Comparison of ENCODE assay signal across 24 cellular contexts in genomic region chr4:48015216-48015615, GRCh38. TPM values are rescaled to one million over a fixed set of nuclear protein-coding genes. Genes with fewer than 3 reads are reported as not detected.
A peak's percentile ranks its signal among the peaks of the same experiment; 100 is the strongest.
DNase-seq lines count a peak whose midpoint lies in the region; ATAC-seq and TF ChIP-seq lines count a peak whose summit lies in the region.
"Had no signal": no experiment of that assay in that cellular context is flagged by ENCODE, and none has a peak within 500 bp of the region (broad histone marks: within the 10 kb centered on the region; RNA-seq: fewer than 3 reads in every experiment).

No MANE protein-coding gene starts in this region.

- POLR2A ChIA-PET in CD8-positive, alpha-beta T cell (lab: Charles Lee) = no interaction called here

- 66% methylated on average over 4 of the region's 4 CpGs for WGBS in suprapubic skin

- no peak for TF ChIP-seq CTCF in VCaP (conservative IDR thresholded peaks at IDR 0.05)
- no peak for TF ChIP-seq CTCF in suprapubic skin (IDR thresholded peaks at IDR 0.05)
- no peak for TF ChIP-seq CTCF in CD8-positive, alpha-beta T cell (IDR thresholded peaks at IDR 0.05)

- H3K9me3 ChIP-seq in iPS-15b (ENCODE audit: control insufficient read depth, insufficient read depth, low read length) (no peaks in the 10 kb centered on the region), suprapubic skin (no peaks in the 10 kb centered on the region)
- H3K9me3 ChIP-seq in CD8-positive, alpha-beta T cell (ENCODE audit: low read length) = no peaks in the 10 kb centered on the region
- H3K9me3 ChIP-seq: testis had no signal

- H3K4me1 Mint-ChIP-seq in CD8-positive, alpha-beta T cell (ENCODE audit: low read depth) = peaks cover 9% of the 10 kb centered on the region

- H3K27me3 ChIP-seq in iPS-15b (ENCODE audit: control insufficient read depth, insufficient read depth, low read length) (no peaks in the 10 kb centered on the region), suprapubic skin (no peaks in the 10 kb centered on the region)
- no peaks in the 10 kb centered on the region for H3K27me3 ChIP-seq in CD8-positive, alpha-beta T cell (ENCODE audit: insufficient read depth, low read length)
- H3K27me3 ChIP-seq: testis had no signal

- no peaks in the 10 kb centered on the region for H3K36me3 Mint-ChIP-seq in CD8-positive, alpha-beta T cell
- H3K36me3 Mint-ChIP-seq: CD8-positive, alpha-beta memory T cell; memory B cell; stimulated activated effector memory CD8-positive, alpha-beta T cell treated with anti-CD3 and anti-CD28 coated beads, Interleukin-12 subunit alpha, Interleukin-12 subunit beta, amount 100 ng/mL, for 72 hours had no signal

- peak overlapping the region; percentile 95 for H3K4me3 ChIP-seq in iPS-15b (ENCODE audit: low read depth, low read length)
- no peak overlapping the region for H3K4me3 ChIP-seq in suprapubic skin
- no peak overlapping the region for H3K4me3 ChIP-seq in CD8-positive, alpha-beta T cell (ENCODE audit: low read depth, low read length)

- DNase-seq in HPDE6-E6E7 (ENCODE audit: extremely low spot score) (peak; percentile 31), suprapubic skin (ENCODE audit: low spot score in 2 of 2) (no peak)
- DNase-seq in CD8-positive, alpha-beta T cell = no peak
- DNase-seq: activated CD4-positive, alpha-beta T cell treated with anti-CD3 and anti-CD28 coated beads, Interleukin-2, amount 50 U/mL, for 48 hours; activated gamma-delta T cell; CD8-positive, alpha-beta memory T cell; cortex of kidney; DND-41; naive thymus-derived CD4-positive, alpha-beta T cell; NCI-H1694; NCI-H2171 treated with DMSO at 0.1 percent for 48 hours; T-helper 2 cell; testis; WERI-Rb-1 had no signal

- no peak overlapping the region for H3K27ac Mint-ChIP-seq in CD8-positive, alpha-beta T cell
- H3K27ac Mint-ChIP-seq: memory B cell had no signal

- H3K9me3 Mint-ChIP-seq in CD8-positive, alpha-beta T cell = no peaks in the 10 kb centered on the region
- H3K9me3 Mint-ChIP-seq: CD8-positive, alpha-beta memory T cell; memory B cell; stimulated activated effector memory CD8-positive, alpha-beta T cell treated with anti-CD3 and anti-CD28 coated beads, Interleukin-12 subunit alpha, Interleukin-12 subunit beta, amount 100 ng/mL, for 72 hours had no signal

- no peak for TF ChIP-seq POLR2A in suprapubic skin (IDR thresholded peaks at IDR 0.05)

- intact Hi-C loops in CD8-positive, alpha-beta T cell (cut with DNase I, micrococcal nuclease) = loop anchor here (5.0 to 10.0 kb wide), 4 partner anchors 98 to 550 kb away; partner anchors contain the start of genes COMMD8 (in 1 of the 2) and NFXL1 (in 1 of the 2)

- TF ChIP-seq EP300 in suprapubic skin (IDR thresholded peaks at IDR 0.05) = no peak

- no peak for ATAC-seq in CD8-positive, alpha-beta T cell
- ATAC-seq in HG02763 (IDR thresholded peaks at IDR 0.05; ENCODE audit: unreplicated experiment) = no peak
- ATAC-seq in HG03457 (IDR thresholded peaks at IDR 0.05; ENCODE audit: unreplicated experiment) = no peak
- ATAC-seq: naive thymus-derived CD4-positive, alpha-beta T cell; sciatic nerve; stimulated activated effector memory CD8-positive, alpha-beta T cell treated with anti-CD3 and anti-CD28 coated beads, Interleukin-12 subunit alpha, Interleukin-12 subunit beta, amount 100 ng/mL, for 72 hours had no signal

- H3K27me3 Mint-ChIP-seq in CD8-positive, alpha-beta T cell (ENCODE audit: low read depth) = peaks cover 12% of the 10 kb centered on the region

- H3K4me1 ChIP-seq in iPS-15b (ENCODE audit: control insufficient read depth, insufficient read depth, low read length) = peaks cover 31% of the 10 kb centered on the region
- H3K4me1 ChIP-seq in suprapubic skin = peaks cover 23% of the 10 kb centered on the region
- H3K4me1 ChIP-seq in CD8-positive, alpha-beta T cell (ENCODE audit: insufficient read depth, low read length) = peaks cover 12% of the 10 kb centered on the region
- H3K4me1 ChIP-seq: testis had no signal

- CTCF ChIA-PET in CD8-positive, alpha-beta T cell (lab: Charles Lee) = interaction anchor here (0.9 kb wide), 1 partner anchor 26 kb away, joined by 3 read pairs; no protein-coding TSS in a partner anchor

- H3K9ac ChIP-seq in iPS-15b (ENCODE audit: low read depth, low read length) = no peak overlapping the region

- H3K4me3 Mint-ChIP-seq in CD8-positive, alpha-beta T cell = no peak overlapping the region

- H3K27ac ChIP-seq in VCaP (peak overlapping the region; percentile 79), suprapubic skin (peak overlapping the region; percentile 94)
- no peak overlapping the region for H3K27ac ChIP-seq in CD8-positive, alpha-beta T cell (ENCODE audit: low read depth, low read length)
- H3K27ac ChIP-seq: HL-60, testis, WERI-Rb-1 had no signal

- peaks cover 5% of the 10 kb centered on the region for H3K36me3 ChIP-seq in iPS-15b (ENCODE audit: control insufficient read depth, insufficient read depth, low read length)
- no peaks in the 10 kb centered on the region for H3K36me3 ChIP-seq in suprapubic skin
- H3K36me3 ChIP-seq in CD8-positive, alpha-beta T cell (ENCODE audit: insufficient read depth, low read length) = no peaks in the 10 kb centered on the region
- H3K36me3 ChIP-seq: WERI-Rb-1 had no signal

RNA-seq across cellular contexts. Expression of gene CNGA1, which starts 1.3 kb away (rescaled TPM):
- 10 to 100 TPM in 1 of 4 donors, 1 to 10 TPM in 3; 1.7 to 12.5 (median 5.5) TPM for total RNA-seq in suprapubic skin
- not detected for total RNA-seq in CD8-positive, alpha-beta T cell
- total RNA-seq: CD8-positive, alpha-beta memory T cell; endothelial cell of umbilical vein; naive thymus-derived CD4-positive, alpha-beta T cell; osteocyte had no signal

RNA-seq across cellular contexts. Expression of gene NIPAL1, which starts 1.4 kb away (rescaled TPM):
- 10 to 100 TPM; 19.2 to 55.6 (median 27.2) TPM for total RNA-seq in suprapubic skin
- total RNA-seq in CD8-positive, alpha-beta T cell = 1 to 10 TPM in 1 of 2 experiments, under 1 TPM in 1; 0.64 to 1.3 TPM

Comparison
In these comparisons a context has a peak if more than half of its experiments do, and no peak if none do; other contexts are left out.
1. RNA of gene NIPAL1, which starts 1.4 kb away (total RNA-seq): 19.2 to 55.6 TPM in suprapubic skin; 0.64 to 1.3 TPM in CD8-positive, alpha-beta T cell; every median in the first group is over 4 times any median in the second.